8 cellular contexts compared by ENCODE assay signal in the genomic region with DNA sequence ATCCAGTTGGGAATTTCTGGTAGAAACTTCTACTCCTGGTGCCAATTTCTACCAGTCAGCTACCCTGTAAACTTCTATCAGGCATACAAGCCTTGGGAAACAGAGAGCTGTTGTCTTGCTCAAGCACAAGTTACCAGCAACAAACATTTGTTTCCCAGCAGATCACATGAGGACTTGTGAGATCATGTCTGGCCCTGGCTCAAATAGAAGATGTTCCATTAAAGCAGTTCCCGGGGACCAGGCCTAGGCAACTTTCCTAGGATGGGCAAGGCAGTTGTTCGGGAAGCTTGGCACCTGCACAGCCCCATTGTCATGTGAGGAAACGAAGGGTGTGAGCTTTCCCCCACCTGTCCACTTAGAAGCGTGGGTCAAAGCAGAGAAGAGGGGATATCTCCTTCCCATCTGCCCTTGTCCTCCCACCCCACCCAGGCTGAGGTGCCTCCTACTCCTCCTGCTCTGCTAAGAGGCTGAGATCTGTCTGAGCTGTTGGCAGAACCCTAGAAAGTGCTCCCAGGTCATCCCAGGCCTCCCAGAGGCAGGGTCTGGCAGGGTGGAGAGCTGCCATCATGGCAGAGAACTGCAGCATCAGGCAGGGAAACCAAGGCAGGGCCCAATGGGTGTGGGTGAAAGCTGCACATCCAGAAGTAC. TPM values are rescaled to one million over a fixed set of nuclear protein-coding genes. Genes with fewer than 3 reads are reported as not detected.
DNase-seq lines count a peak whose midpoint lies in the region; ATAC-seq and TF ChIP-seq lines count a peak whose summit lies in the region.

No MANE protein-coding gene starts in this region.

- H3K27me3 Mint-ChIP-seq in HFFc6 (ENCODE audit: insufficient read depth): peaks cover 7% of the 10 kb centered on the region

- no peaks in the 10 kb centered on the region for H3K36me3 ChIP-seq in smooth muscle cell (ENCODE audit: low read depth)

- H3K4me1 Mint-ChIP-seq in HFFc6 (ENCODE audit: low read depth): peaks cover 8% of the 10 kb centered on the region; the same call in 1 of the 2 replicates

- in situ Hi-C loops in astrocyte of the spinal cord (cut with HindIII; ENCODE audit: low sequenced_read_pairs): no loop called here

- H3K4me3 ChIP-seq in astrocyte of the spinal cord (ENCODE audit: low read depth, low read length) (no peak overlapping the region), smooth muscle cell (no peak overlapping the region)

- no peak overlapping the region for H3K9ac ChIP-seq in smooth muscle cell (ENCODE audit: low read depth)

- no peaks in the 10 kb centered on the region for H3K36me3 Mint-ChIP-seq in HFFc6 (ENCODE audit: low read depth)

- H3K4me3 Mint-ChIP-seq in HFFc6: no peak overlapping the region

- no peaks in the 10 kb centered on the region for H4K20me1 ChIP-seq in smooth muscle cell (ENCODE audit: low read depth)

- 92% methylated on average over 4 of the region's 4 CpGs for WGBS in smooth muscle cell (ENCODE audit: low lambda C conversion rate)

- H2AFZ ChIP-seq in smooth muscle cell (ENCODE audit: low read depth): no peak overlapping the region

- H3F3A ChIP-seq in smooth muscle cell (ENCODE audit: low read depth): no peaks in the 10 kb centered on the region

- H3K4me2 ChIP-seq in smooth muscle cell: peak overlapping the region; percentile 1

- ATAC-seq in GM19452 (IDR thresholded peaks at IDR 0.05; ENCODE audit: unreplicated experiment): no peak
- ATAC-seq in HG02763 (IDR thresholded peaks at IDR 0.05; ENCODE audit: unreplicated experiment): no peak

- H3K9me3 Mint-ChIP-seq in HFFc6: no peaks in the 10 kb centered on the region

- no peaks in the 10 kb centered on the region for H3K9me3 ChIP-seq in smooth muscle cell (replicated peaks; ENCODE audit: low read depth)

- no peaks in the 10 kb centered on the region for H3K4me1 ChIP-seq in smooth muscle cell (ENCODE audit: low read depth)

- TF ChIP-seq CTCF in HFFc6 (IDR thresholded peaks at IDR 0.05) (no peak), astrocyte of the spinal cord (IDR thresholded peaks at IDR 0.05; ENCODE audit: low read depth, low read length) (no peak), smooth muscle cell (IDR thresholded peaks at IDR 0.05; ENCODE audit: borderline replicate concordance, insufficient read depth, poor library complexity, severe bottlenecking) (no peak)

- no peaks in the 10 kb centered on the region for H3K27me3 ChIP-seq in smooth muscle cell (ENCODE audit: low read depth)

- peak overlapping the region; percentile 60 for H3K27ac ChIP-seq in smooth muscle cell (ENCODE audit: low read depth)

- peak; percentile 69 for DNase-seq in HFFc6
- peak; percentile 46 for DNase-seq in astrocyte of the spinal cord (ENCODE audit: low read depth, low spot score)
- peak; percentile 80 to 97 for DNase-seq in hippocampal formation (lab: John Stamatoyannopoulos, UW)
- no peak for DNase-seq in smooth muscle cell (lab: John Stamatoyannopoulos, UW; ENCODE audit: unreplicated experiment)
- DNase-seq in SIG-M5 (lab: John Stamatoyannopoulos, UW): no peak
- DNase-seq in activated CD4-positive, alpha-beta T cell treated with anti-CD3 and anti-CD28 coated beads for 1 hour: no peak

- no peaks in the 10 kb centered on the region for H3K79me2 ChIP-seq in smooth muscle cell (ENCODE audit: low read depth)

- peak overlapping the region; percentile 51; the same call in 1 of the 2 replicates for H3K27ac Mint-ChIP-seq in HFFc6

RNA-seq across cellular contexts. Expression of a gene that starts 11.2 kb away (rescaled TPM):
- not detected for total RNA-seq in HFFc6 (2021; fragmentation: NEBNext Ultra II Directional; extraction: Animal tissue kit (Norgen Biotek cat#: 25700))
- not detected in 2 replicates for total RNA-seq in smooth muscle cell
- 0.33 TPM in 1 of 2 replicates, not detected in the other for polyA plus RNA-seq in smooth muscle cell

RNA-seq across cellular contexts. Expression of a gene that starts 20.5 kb away (rescaled TPM):
- under 1 TPM in 2 of 6 experiments, not detected in 4; 0.24 to 0.25 TPM for total RNA-seq in HFFc6 (2021; fragmentation: NEBNext Ultra II Directional; extraction: Animal tissue kit (Norgen Biotek cat#: 25700))
- total RNA-seq in smooth muscle cell: 0.18 TPM in 1 of 2 replicates, not detected in the other
- polyA plus RNA-seq in smooth muscle cell: not detected in 2 replicates

Comparison
In these comparisons a context has a peak if more than half of its experiments do, and no peak if none do; other contexts are left out.
1. DNase-seq: peak in HFFc6 (single experiment), astrocyte of the spinal cord (single experiment) and hippocampal formation (2 of 2); none in smooth muscle cell (single experiment), SIG-M5 (single experiment) and activated CD4-positive, alpha-beta T cell treated with anti-CD3 and anti-CD28 coated beads for 1 hour (single experiment).